In genomic region chrX:69124108-69124507, GRCh38 we compare ENCODE assay signal across 13 cellular contexts.
"Had no signal": no experiment of that assay in that cellular context is flagged by ENCODE, and none has a peak within 500 bp of the region (broad histone marks: within the 10 kb centered on the region; RNA-seq: fewer than 3 reads in every experiment).

No MANE protein-coding gene starts in this region.

- H3K4me3 ChIP-seq: mucosa of descending colon, skin epidermis, thyroid gland, uterus had no signal

- H3K27me3 ChIP-seq: thyroid gland, uterus had no signal

- DNase-seq: activated CD4-positive, alpha-beta T cell treated with anti-CD3 and anti-CD28 coated beads, Interleukin-2, amount 50 U/mL, for 48 hours; activated CD4-positive, CD25-positive, alpha-beta regulatory T cell treated with anti-CD3 and anti-CD28 coated beads, Interleukin-2, amount 50 U/mL, for 72 hours; activated CD8-positive, alpha-beta memory T cell treated with anti-CD3 and anti-CD28 coated beads, Interleukin-2, amount 10 ng/mL, durations not matched to agents 7 days and 5 days; activated gamma-delta T cell treated with Interleukin-2 at 50 U/mL for 16 hours; activated naive CD8-positive, alpha-beta T cell treated with anti-CD3 and anti-CD28 coated beads, Interleukin-2, amount 10 ng/mL, durations not matched to agents 7 days and 5 days; activated T-cell treated with anti-CD3 and anti-CD28 coated beads, Interleukin-2, amount 50 U/mL, for 4 hours; effector memory CD8-positive, alpha-beta T cell; mucosa of descending colon; naive thymus-derived CD8-positive, alpha-beta T cell; uterus had no signal

- H3K4me1 ChIP-seq: uterus had no signal

- H3K9me3 ChIP-seq: mucosa of descending colon, neutrophil, thyroid gland, uterus had no signal

- H3K36me3 ChIP-seq: neutrophil, thyroid gland, uterus had no signal

- ATAC-seq: activated CD8-positive, alpha-beta memory T cell treated with anti-CD3 and anti-CD28 coated beads, Interleukin-2, amount 10 ng/mL, durations not matched to agents 7 days and 5 days; activated T-cell treated with anti-CD3 and anti-CD28 coated beads, Interleukin-2, amount 50 U/mL, for 4 hours; effector memory CD8-positive, alpha-beta T cell; mucosa of descending colon; naive thymus-derived CD8-positive, alpha-beta T cell had no signal

- H3K27ac ChIP-seq: neutrophil, thyroid gland, uterus had no signal
